In the genomic region with DNA sequence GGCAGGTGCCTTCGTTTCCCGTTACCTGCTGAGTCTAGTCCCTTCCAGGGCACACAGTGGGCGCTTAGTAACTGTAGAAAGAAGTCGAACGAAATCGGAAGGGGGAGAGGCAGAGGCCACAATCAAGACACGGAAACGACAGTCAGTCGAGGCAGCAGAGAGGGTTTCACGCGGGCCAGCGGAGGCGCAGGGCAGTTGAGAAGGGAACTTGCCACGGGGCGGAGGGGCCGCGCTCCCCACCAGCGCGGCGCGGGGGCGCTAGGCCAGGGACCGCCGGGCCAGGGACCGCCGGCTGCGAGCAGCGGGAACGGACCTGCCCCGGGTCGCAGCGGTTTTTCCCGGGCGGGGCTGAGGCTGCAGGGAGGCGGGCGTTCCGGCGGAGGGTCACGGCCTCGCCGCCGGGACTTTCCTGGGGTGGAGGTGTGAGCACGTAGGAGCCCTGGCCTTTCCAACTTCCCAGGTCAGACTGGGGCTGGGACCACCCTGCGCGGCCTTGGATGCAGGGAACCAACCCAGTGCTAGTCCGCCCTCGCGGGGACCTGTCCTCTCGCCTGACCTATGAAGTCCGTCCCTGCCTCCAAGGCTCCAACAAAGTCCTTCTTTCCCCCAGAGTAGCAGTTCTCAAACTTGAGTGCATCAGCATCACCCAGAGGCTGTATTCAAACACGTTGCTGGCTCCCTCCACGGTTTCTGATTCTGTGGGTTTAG, we compare ENCODE assay signal across 8 cellular contexts.
DNase-seq lines count a peak whose midpoint lies in the region; ATAC-seq and TF ChIP-seq lines count a peak whose summit lies in the region.

No MANE protein-coding gene starts in this region.

- no peaks in the 10 kb centered on the region for H3K9me3 Mint-ChIP-seq in activated CD4-positive, alpha-beta T cell treated with anti-CD3 and anti-CD28 coated beads, Interleukin-2, amount 10 ng/mL, durations not matched to agents 7 days and 5 days
- no peaks in the 10 kb centered on the region for H3K9me3 Mint-ChIP-seq in memory B cell

- H3K4me1 Mint-ChIP-seq in activated CD4-positive, alpha-beta T cell treated with anti-CD3 and anti-CD28 coated beads, Interleukin-2, amount 10 ng/mL, durations not matched to agents 7 days and 5 days = peaks cover 36% of the 10 kb centered on the region
- peaks cover 32% of the 10 kb centered on the region for H3K4me1 Mint-ChIP-seq in memory B cell

- CTCF ChIA-PET in activated CD4-positive, alpha-beta T cell treated with anti-CD3 and anti-CD28 coated beads, Interleukin-2, amount 10 ng/mL, durations not matched to agents 7 days and 5 days (lab: Charles Lee) = no interaction called here

- H3K27me3 Mint-ChIP-seq in activated CD4-positive, alpha-beta T cell treated with anti-CD3 and anti-CD28 coated beads, Interleukin-2, amount 10 ng/mL, durations not matched to agents 7 days and 5 days = no peaks in the 10 kb centered on the region
- no peaks in the 10 kb centered on the region for H3K27me3 Mint-ChIP-seq in memory B cell

- H3K4me3 Mint-ChIP-seq in activated CD4-positive, alpha-beta T cell treated with anti-CD3 and anti-CD28 coated beads, Interleukin-2, amount 10 ng/mL, durations not matched to agents 7 days and 5 days = peak overlapping the region; percentile 78
- peak overlapping the region; percentile 92 for H3K4me3 Mint-ChIP-seq in memory B cell

- H3K27ac Mint-ChIP-seq in activated CD4-positive, alpha-beta T cell treated with anti-CD3 and anti-CD28 coated beads, Interleukin-2, amount 10 ng/mL, durations not matched to agents 7 days and 5 days = peak overlapping the region; percentile 80
- peak overlapping the region; percentile 92 for H3K27ac Mint-ChIP-seq in memory B cell

- H3K36me3 Mint-ChIP-seq in activated CD4-positive, alpha-beta T cell treated with anti-CD3 and anti-CD28 coated beads, Interleukin-2, amount 10 ng/mL, durations not matched to agents 7 days and 5 days (ENCODE audit: low read depth) = no peaks in the 10 kb centered on the region
- no peaks in the 10 kb centered on the region for H3K36me3 Mint-ChIP-seq in memory B cell

- H3K36me3 ChIP-seq in ACC112 (ENCODE audit: insufficient read depth, low read length) = no peaks in the 10 kb centered on the region
- H3K36me3 ChIP-seq in ectodermal cell (ENCODE audit: control insufficient read depth, insufficient read depth, low read length) = no peaks in the 10 kb centered on the region

- H3K4me1 ChIP-seq in ACC112 (ENCODE audit: control insufficient read depth, insufficient read depth, low read length, unreplicated experiment) (peaks cover 61% of the 10 kb centered on the region), ectodermal cell (ENCODE audit: control insufficient read depth, insufficient read depth, low read length) (no peaks in the 10 kb centered on the region)

- WGBS in ectodermal cell, 2 experiments = 5 to 6% methylated on average over 52 of the region's 52 CpGs

- peak; percentile 58 for TF ChIP-seq POLR2A in GM19193 (IDR thresholded peaks at IDR 0.05; ENCODE audit: extremely low read depth, insufficient read depth, insufficient read length)

- ATAC-seq in HG03378 (IDR thresholded peaks at IDR 0.05; ENCODE audit: unreplicated experiment) (peak; percentile 38), memory B cell (ENCODE audit: low read depth) (peak; percentile 85)

- H2AFZ ChIP-seq in ACC112 (ENCODE audit: low read length, unreplicated experiment) = peak overlapping the region; percentile 62

- H3K4me3 ChIP-seq in ACC112 (ENCODE audit: low read depth, low read length) (peak overlapping the region; percentile 76), ectodermal cell (ENCODE audit: insufficient read depth, low read depth, low read length) (peak overlapping the region; percentile 30)

- POLR2A ChIA-PET in activated CD4-positive, alpha-beta T cell treated with anti-CD3 and anti-CD28 coated beads, Interleukin-2, amount 10 ng/mL, durations not matched to agents 7 days and 5 days (lab: Charles Lee) = no interaction called here

- H3K79me2 ChIP-seq in ACC112 (ENCODE audit: control insufficient read depth, insufficient read depth, low read length, unreplicated experiment) = peaks cover 3% of the 10 kb centered on the region

- H3K27me3 ChIP-seq in ACC112 (ENCODE audit: insufficient read depth, low read length) = no peaks in the 10 kb centered on the region
- peaks cover 17% of the 10 kb centered on the region for H3K27me3 ChIP-seq in ectodermal cell (ENCODE audit: control insufficient read depth, insufficient read depth, low read length, poor library complexity, severe bottlenecking)

- H3K9me3 ChIP-seq in ectodermal cell (ENCODE audit: control insufficient read depth, low read length) = no peaks in the 10 kb centered on the region

- H3K27ac ChIP-seq in ACC112 (ENCODE audit: low read depth, low read length) (peak overlapping the region; percentile 69), ectodermal cell (ENCODE audit: insufficient read depth, low read depth, low read length, poor library complexity, severe bottlenecking) (no peak overlapping the region)

- peak; percentile 30 for DNase-seq in activated CD4-positive, alpha-beta T cell treated with anti-CD3 and anti-CD28 coated beads, Interleukin-2, amount 10 ng/mL, durations not matched to agents 7 days and 5 days
- DNase-seq in memory B cell (ENCODE audit: low spot score in 2 of 2) = peak; percentile 56 to 69
- peak; percentile 36 for DNase-seq in stimulated activated CD8-positive, alpha-beta memory T cell treated with anti-CD3 and anti-CD28 coated beads, Interleukin-4, amount 100 ng/mL, for 24 hours (ENCODE audit: low read depth)
- DNase-seq in cerebellum (ENCODE audit: low spot score) = no peak
